Comparison of ENCODE assay signal across 7 cellular contexts in the genomic region with DNA sequence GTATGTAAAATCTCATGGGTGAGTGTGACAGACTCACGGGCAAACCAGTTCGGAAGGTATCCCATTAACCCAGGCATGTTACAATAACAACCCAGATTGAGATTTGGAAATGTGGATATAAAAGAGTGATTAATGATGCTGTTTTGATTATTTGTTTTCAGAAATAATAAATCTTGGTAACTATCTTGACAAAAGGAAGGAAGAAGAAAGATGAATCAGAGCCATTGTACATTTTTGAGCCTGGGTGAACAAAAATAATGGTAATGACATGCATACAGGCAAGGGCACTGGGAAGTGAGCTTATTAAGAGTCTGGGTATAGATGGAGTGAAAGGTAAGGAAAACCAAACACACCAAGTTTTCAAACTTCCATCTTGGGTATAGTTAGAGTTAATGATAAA.
"Had no signal": no experiment of that assay in that cellular context is flagged by ENCODE, and none has a peak within 500 bp of the region (broad histone marks: within the 10 kb centered on the region; RNA-seq: fewer than 3 reads in every experiment).

No MANE protein-coding gene starts in this region.

- H3K4me3 ChIP-seq: GM23338 had no signal

- FAIRE-seq: H1, H54, HepG2, HTR-8/SVneo had no signal

- DNase-seq: H9, HCEC 1CT had no signal

- H2AFZ ChIP-seq: GM23338 had no signal

- H3K4me2 ChIP-seq: GM23338 had no signal

- ATAC-seq: GM23338, HepG2 had no signal
